Comparison of ENCODE assay signal across 23 cellular contexts in genomic region chr15:72162569-72162968, GRCh38. TPM values are rescaled to one million over a fixed set of nuclear protein-coding genes. Genes with fewer than 3 reads are reported as not detected.
"Had no signal": no experiment of that assay in that cellular context is flagged by ENCODE, and none has a peak within 500 bp of the region (broad histone marks: within the 10 kb centered on the region; RNA-seq: fewer than 3 reads in every experiment).

No MANE protein-coding gene starts in this region.

- H3K4me3 Mint-ChIP-seq: activated naive CD8-positive, alpha-beta T cell; activated T-cell treated with anti-CD3 and anti-CD28 coated beads, Interleukin-2, amount 50 U/mL, for 72 hours; naive B cell had no signal

- H3K27ac ChIP-seq: body of pancreas, esophagus muscularis mucosa, heart right ventricle, left ventricle myocardium inferior, right atrium auricular region, thoracic aorta, VCaP had no signal

- H3K27ac Mint-ChIP-seq: activated naive CD8-positive, alpha-beta T cell; activated T-cell treated with anti-CD3 and anti-CD28 coated beads, Interleukin-2, amount 50 U/mL, for 72 hours; naive B cell had no signal

- DNase-seq: activated CD4-positive, alpha-beta T cell treated with anti-CD3 and anti-CD28 coated beads for 4 hours; activated CD4-positive, alpha-beta T cell treated with anti-CD3 and anti-CD28 coated beads, Interleukin-2, amount 50 U/mL, for 4 hours; activated naive CD4-positive, alpha-beta T cell; activated T-cell treated with anti-CD3 and anti-CD28 coated beads for 4 hours; activated T-cell treated with anti-CD3 and anti-CD28 coated beads, Interleukin-2, amount 50 U/mL, for 72 hours; anterior cingulate cortex; body of pancreas; cerebellar nuclear complex; cortex of kidney; foreskin melanocyte; heart right ventricle; left ventricle myocardium inferior; mammary epithelial cell; naive B cell; occipital lobe; stimulated activated naive CD4-positive, alpha-beta T cell treated with Interleukin-2 at 50 U/mL for 16 hours; T-helper 1 cell had no signal

- H3K4me3 ChIP-seq: body of pancreas, esophagus muscularis mucosa, heart right ventricle, left ventricle myocardium inferior, right atrium auricular region, thoracic aorta had no signal

- H3K27me3 ChIP-seq: body of pancreas, right atrium auricular region had no signal

- H3K36me3 Mint-ChIP-seq: activated naive CD8-positive, alpha-beta T cell; naive B cell had no signal

- H3K9me3 Mint-ChIP-seq: activated T-cell treated with anti-CD3 and anti-CD28 coated beads, Interleukin-2, amount 50 U/mL, for 72 hours; naive B cell had no signal

- H3K36me3 ChIP-seq: esophagus muscularis mucosa, heart right ventricle, left ventricle myocardium inferior, right atrium auricular region, thoracic aorta had no signal

- H3K27me3 Mint-ChIP-seq: activated naive CD8-positive, alpha-beta T cell had no signal

- H3K4me1 ChIP-seq: body of pancreas, heart right ventricle, left ventricle myocardium inferior, right atrium auricular region had no signal

- H3K9me3 ChIP-seq: body of pancreas, esophagus muscularis mucosa, heart right ventricle, left ventricle myocardium inferior, right atrium auricular region, thoracic aorta had no signal

- H3K4me1 Mint-ChIP-seq: naive B cell had no signal

RNA-seq across cellular contexts. Expression of gene GRAMD2A, which starts 35.0 kb away (rescaled TPM):
- total RNA-seq: glomerular endothelial cell, left ventricle myocardium inferior had no signal
